9 cellular contexts compared by ENCODE assay signal in the genomic region with DNA sequence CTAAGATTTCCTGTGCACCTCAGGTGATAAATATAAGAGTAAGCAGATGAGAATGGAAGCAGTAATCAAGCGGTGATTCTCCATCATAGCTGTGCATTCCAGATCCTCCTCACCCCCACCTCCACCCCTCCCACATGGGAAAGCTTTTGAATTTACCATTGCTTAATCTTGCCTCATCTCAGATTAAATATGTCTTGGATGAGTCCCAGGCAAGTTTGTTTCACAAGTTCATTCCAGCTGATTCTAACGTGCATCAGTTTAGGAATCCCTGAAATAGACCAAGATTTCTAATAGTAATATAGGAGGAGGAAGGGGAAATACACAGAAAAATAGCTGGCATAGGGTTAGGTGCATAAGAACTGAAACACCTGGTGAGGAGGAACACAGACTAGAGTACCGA.
"Had no signal": no experiment of that assay in that cellular context is flagged by ENCODE, and none has a peak within 500 bp of the region (broad histone marks: within the 10 kb centered on the region; RNA-seq: fewer than 3 reads in every experiment).

No MANE protein-coding gene starts in this region.

- DNase-seq: GM23248, GOT3, H7, HFFc6, IMR-90 had no signal

- H3K9me3 ChIP-seq: HAP-1 had no signal

- H3K36me3 ChIP-seq: HAP-1 had no signal

- H3K9ac ChIP-seq: GM23248 had no signal

- ATAC-seq: HCT116, K562 had no signal

- H3K4me1 ChIP-seq: HAP-1 had no signal

- H3K4me3 ChIP-seq: GM23248, HAP-1, K562 had no signal

- H2AFZ ChIP-seq: GM23248 had no signal

- H3K27ac ChIP-seq: GM23248, HL-60 had no signal
